8 cellular contexts compared by ENCODE assay signal in the genomic region with DNA sequence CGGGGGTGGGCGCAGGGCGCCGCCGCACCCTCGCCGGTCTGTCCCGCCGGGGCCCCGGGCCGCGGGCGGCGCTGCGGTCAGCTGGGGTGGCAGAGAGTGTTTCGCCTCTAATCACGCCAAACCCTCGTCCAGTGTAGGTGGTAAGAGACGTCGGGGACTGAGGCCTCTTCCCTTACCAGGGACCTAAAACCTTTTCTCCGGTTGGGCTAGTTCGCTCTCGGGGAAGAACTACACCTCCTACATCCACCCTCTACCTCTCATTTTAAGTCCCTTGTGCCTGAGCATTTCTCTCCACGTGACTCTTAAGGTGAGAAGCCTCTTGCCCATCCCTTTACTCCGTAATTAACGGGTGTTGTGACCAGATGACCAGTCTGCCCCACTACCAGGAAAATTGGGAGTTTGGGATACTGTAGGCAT. TPM values are rescaled to one million over a fixed set of nuclear protein-coding genes. Genes with fewer than 3 reads are reported as not detected.
DNase-seq lines count a peak whose midpoint lies in the region; ATAC-seq and TF ChIP-seq lines count a peak whose summit lies in the region.

No MANE protein-coding gene starts in this region.

- CTCF ChIA-PET in activated CD8-positive, alpha-beta T cell treated with anti-CD3 and anti-CD28 coated beads for 36 hours (lab: Charles Lee): interaction anchor here (0.6 kb wide), 1 partner anchor 634 kb away, joined by 3 read pairs; no protein-coding TSS in a partner anchor

- under 1% methylated on average over 26 of the region's 26 CpGs for WGBS in right cardiac atrium

- peak; percentile 30 for ATAC-seq in GM21360 (IDR thresholded peaks at IDR 0.05; ENCODE audit: unreplicated experiment)
- ATAC-seq in HG03565 (IDR thresholded peaks at IDR 0.05; ENCODE audit: unreplicated experiment): peak; percentile 2
- ATAC-seq in activated CD8-positive, alpha-beta T cell treated with anti-CD3 and anti-CD28 coated beads for 36 hours: peak; percentile 15
- no peak for ATAC-seq in right cardiac atrium
- peak; percentile 5 for ATAC-seq in sciatic nerve

- H3K9me3 ChIP-seq in right cardiac atrium (ENCODE audit: control insufficient read depth, low read length): no peaks in the 10 kb centered on the region

- H3K4me1 Mint-ChIP-seq in activated CD8-positive, alpha-beta T cell treated with anti-CD3 and anti-CD28 coated beads for 36 hours (ENCODE audit: low read depth): peaks cover 42% of the 10 kb centered on the region

- no peaks in the 10 kb centered on the region for H3K4me1 ChIP-seq in right cardiac atrium (ENCODE audit: control insufficient read depth, insufficient read depth, low read length)

- TF ChIP-seq CTCF in activated CD8-positive, alpha-beta T cell treated with anti-CD3 and anti-CD28 coated beads for 36 hours (IDR thresholded peaks at IDR 0.05): no peak

- intact Hi-C loops in activated CD8-positive, alpha-beta T cell treated with anti-CD3 and anti-CD28 coated beads for 36 hours (cut with micrococcal nuclease): no loop called here
- intact Hi-C loops in right cardiac atrium (cut with DNase I) (loop anchor here in 1 of 4 donors (10.0 kb wide), 1 partner anchor 97 kb away; the partner anchor contains the start of genes KIAA1143 and KIF15), sciatic nerve (cut with DNase I) (no loop called here)

- in situ Hi-C loops in G401 (cut with HindIII; ENCODE audit: low sequenced_read_pairs): no loop called here

- H3K27ac Mint-ChIP-seq in activated CD8-positive, alpha-beta T cell treated with anti-CD3 and anti-CD28 coated beads for 36 hours: peak overlapping the region; percentile 85

- H3K36me3 Mint-ChIP-seq in activated CD8-positive, alpha-beta T cell treated with anti-CD3 and anti-CD28 coated beads for 36 hours (ENCODE audit: low read depth): peaks cover 21% of the 10 kb centered on the region

- H3K4me3 Mint-ChIP-seq in activated CD8-positive, alpha-beta T cell treated with anti-CD3 and anti-CD28 coated beads for 36 hours: peak overlapping the region; percentile 79

- no peaks in the 10 kb centered on the region for H3K9me3 Mint-ChIP-seq in activated CD8-positive, alpha-beta T cell treated with anti-CD3 and anti-CD28 coated beads for 36 hours

- peak overlapping the region; percentile 42 for H3K27ac ChIP-seq in right cardiac atrium (ENCODE audit: low read length)

- POLR2A ChIA-PET in activated CD8-positive, alpha-beta T cell treated with anti-CD3 and anti-CD28 coated beads for 36 hours (lab: Charles Lee): no interaction called here

- H3K27me3 ChIP-seq in right cardiac atrium (ENCODE audit: control insufficient read depth, insufficient read depth): no peaks in the 10 kb centered on the region

- H3K4me3 ChIP-seq in right cardiac atrium (ENCODE audit: low read length): peak overlapping the region; percentile 62

- no peaks in the 10 kb centered on the region for H3K27me3 Mint-ChIP-seq in activated CD8-positive, alpha-beta T cell treated with anti-CD3 and anti-CD28 coated beads for 36 hours

- DNase-seq in G401 (ENCODE audit: low spot score) (peak; percentile 59), right cardiac atrium (no peak), sciatic nerve (ENCODE audit: low spot score) (no peak), NCI-H774 (lab: John Stamatoyannopoulos, UW) (no peak), SW 1271 (lab: John Stamatoyannopoulos, UW) (no peak)
- peak; percentile 21 for DNase-seq in activated CD8-positive, alpha-beta T cell treated with anti-CD3 and anti-CD28 coated beads for 36 hours

RNA-seq across cellular contexts. Expression of gene TMEM42, which starts 0.5 kb away (rescaled TPM):
- 21.3 and 40.7 TPM in 2 replicates for total RNA-seq in G401 (2014; rRNA removed; shearing (Covaris generic))
- 10 to 100 TPM; 11.3 to 11.8 TPM for total RNA-seq in activated CD8-positive, alpha-beta T cell treated with anti-CD3 and anti-CD28 coated beads for 36 hours
- total RNA-seq in right cardiac atrium (10 to 100 TPM in 3 of 4 donors, 1 to 10 TPM in 1; 8.4 to 12.7 (median 10.9) TPM), sciatic nerve (21.4 TPM)
- polyA plus RNA-seq in right cardiac atrium: 13.6 TPM

RNA-seq across cellular contexts. Expression of gene TGM4, which starts 12.2 kb away (rescaled TPM):
- total RNA-seq in G401 (2014; rRNA removed; shearing (Covaris generic)): not detected in 2 replicates
- total RNA-seq in activated CD8-positive, alpha-beta T cell treated with anti-CD3 and anti-CD28 coated beads for 36 hours: not detected
- total RNA-seq in right cardiac atrium (not detected), sciatic nerve (not detected)
- polyA plus RNA-seq in right cardiac atrium: not detected

Comparison
In these comparisons a context has a peak if more than half of its experiments do, and no peak if none do; other contexts are left out.
1. DNase-seq: peak in G401 (single experiment) and activated CD8-positive, alpha-beta T cell treated with anti-CD3 and anti-CD28 coated beads for 36 hours (single experiment); none in right cardiac atrium (0 of 3), sciatic nerve (single experiment), NCI-H774 (single experiment) and SW 1271 (0 of 2).
2. ATAC-seq: peak in GM21360 (single experiment), HG03565 (single experiment), activated CD8-positive, alpha-beta T cell treated with anti-CD3 and anti-CD28 coated beads for 36 hours (single experiment) and sciatic nerve (single experiment); none in right cardiac atrium (0 of 2).